8 cellular contexts compared by ENCODE assay signal in the genomic region with DNA sequence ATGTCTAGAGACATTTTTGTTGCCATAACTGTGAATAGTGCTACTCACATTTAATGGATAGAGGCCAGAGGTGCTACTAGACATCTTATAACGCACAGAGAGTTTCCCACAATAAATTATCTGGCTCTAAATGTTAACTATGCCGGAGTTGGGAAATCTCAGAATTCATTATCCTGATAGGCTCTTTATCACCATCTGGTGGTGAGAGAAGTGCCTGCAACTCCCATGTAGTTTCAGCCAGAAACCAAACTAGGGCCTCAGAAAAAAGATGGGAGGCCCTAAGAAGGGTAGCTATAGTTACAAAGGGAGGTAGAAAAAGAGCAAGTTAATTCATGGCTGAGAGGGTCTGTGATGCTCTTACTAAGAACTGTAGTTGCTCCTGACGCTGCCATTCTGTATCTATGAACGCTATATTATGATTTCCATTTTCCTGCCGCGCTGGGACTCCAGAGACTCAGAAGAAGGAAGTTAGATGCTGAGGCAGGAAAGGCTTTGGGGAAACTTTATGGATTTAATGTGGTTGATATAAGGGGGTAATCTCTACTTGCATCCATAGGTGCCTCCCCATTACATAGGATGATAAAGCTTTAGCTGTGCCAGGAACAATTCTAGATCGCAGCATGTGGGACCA. TPM values are rescaled to one million over a fixed set of nuclear protein-coding genes. Genes with fewer than 3 reads are reported as not detected.
DNase-seq lines count a peak whose midpoint lies in the region; ATAC-seq and TF ChIP-seq lines count a peak whose summit lies in the region.

No MANE protein-coding gene starts in this region.

- H3K9me3 ChIP-seq in neural progenitor cell (ENCODE audit: low read depth) = no peaks in the 10 kb centered on the region

- H3K4me1 ChIP-seq in neural progenitor cell = peaks cover 7% of the 10 kb centered on the region

- no peak overlapping the region for H3K4me2 ChIP-seq in neural progenitor cell

- peaks cover 3% of the 10 kb centered on the region for H3K9me3 Mint-ChIP-seq in neural progenitor cell

- no peaks in the 10 kb centered on the region for H3K36me3 ChIP-seq in neural progenitor cell

- peaks cover 31% of the 10 kb centered on the region for H3K4me1 Mint-ChIP-seq in neural progenitor cell

- H4K20me1 ChIP-seq in neural progenitor cell (ENCODE audit: low read depth) = no peaks in the 10 kb centered on the region

- no peak overlapping the region for H3K27ac Mint-ChIP-seq in neural progenitor cell

- peak overlapping the region; percentile 74 for H2AFZ ChIP-seq in neural progenitor cell (replicated peaks)

- no peak overlapping the region for H3K9ac ChIP-seq in neural progenitor cell

- peak; percentile 4 for DNase-seq in DMS153 (lab: John Stamatoyannopoulos, UW)
- DNase-seq in NCI-H226 = peak; percentile 16
- peak; percentile 14 for DNase-seq in activated T-cell treated with anti-CD3 and anti-CD28 coated beads for 1 hour (ENCODE audit: low read depth)
- peak; percentile 80 for DNase-seq in fibroblast of peridontal ligament (ENCODE audit: extremely low read depth)
- peak; percentile 73 for DNase-seq in neural progenitor cell (ENCODE audit: low spot score)
- DNase-seq in mesenteric fat pad (ENCODE audit: low spot score) = no peak

- no peak overlapping the region for H3K4me3 Mint-ChIP-seq in neural progenitor cell

- H3K79me2 ChIP-seq in neural progenitor cell (ENCODE audit: low read depth) = no peaks in the 10 kb centered on the region

- H3K4me3 ChIP-seq in neural progenitor cell = no peak overlapping the region

- peaks cover 7% of the 10 kb centered on the region for H3K27me3 Mint-ChIP-seq in neural progenitor cell (ENCODE audit: insufficient read depth, low read depth)

- H3F3A ChIP-seq in neural progenitor cell (ENCODE audit: low read depth) = no peaks in the 10 kb centered on the region

- ATAC-seq in GM21529 (IDR thresholded peaks at IDR 0.05; ENCODE audit: unreplicated experiment) (peak; percentile 73), GM21825 (IDR thresholded peaks at IDR 0.05; ENCODE audit: unreplicated experiment) (no peak)

- H3K27ac ChIP-seq in neural progenitor cell = no peak overlapping the region

- H3K36me3 Mint-ChIP-seq in neural progenitor cell = no peaks in the 10 kb centered on the region

- peak; percentile 89 for TF ChIP-seq CTCF in neural progenitor cell (IDR thresholded peaks at IDR 0.05)

- no peaks in the 10 kb centered on the region for H3K27me3 ChIP-seq in neural progenitor cell

RNA-seq across cellular contexts. Expression of a gene that starts 22.9 kb away (rescaled TPM):
- 24.3 and 30.9 TPM in 2 replicates for total RNA-seq in neural progenitor cell (ENCODE audit: low replicate concordance)
- 42.2 TPM for total RNA-seq in mesenteric fat pad

RNA-seq across cellular contexts. Expression of a gene that starts 50.4 kb away (rescaled TPM):
- total RNA-seq in neural progenitor cell (ENCODE audit: low replicate concordance) = 4.5 and 9.0 TPM in 2 replicates
- 23.0 TPM for total RNA-seq in mesenteric fat pad
